ENCODE assay signal across 36 cellular contexts in genomic region chr6:28858963-28859362, GRCh38.
"Had no signal": no experiment of that assay in that cellular context is flagged by ENCODE, and none has a peak within 500 bp of the region (broad histone marks: within the 10 kb centered on the region; RNA-seq: fewer than 3 reads in every experiment).

No MANE protein-coding gene starts in this region.

- H3K4me3 ChIP-seq: adrenal gland, body of pancreas, breast epithelium, cardiac muscle cell had no signal

- DNase-seq: activated B cell treated with CpG ODN at 0.5 μM for 24 hours; activated CD4-positive, alpha-beta memory T cell treated with anti-CD3 and anti-CD28 coated beads for 36 hours; activated CD4-positive, alpha-beta T cell treated with anti-CD3 and anti-CD28 coated beads for 4 hours; activated CD4-positive, alpha-beta T cell treated with anti-CD3 and anti-CD28 coated beads, Interleukin-2, amount 10 ng/mL, durations not matched to agents 24 days and 14 days; activated CD4-positive, alpha-beta T cell treated with anti-CD3 and anti-CD28 coated beads, Interleukin-2, amount 50 U/mL, for 1 hour; activated CD4-positive, alpha-beta T cell treated with anti-CD3 and anti-CD28 coated beads, Interleukin-2, amount 50 U/mL, for 4 hours; activated CD4-positive, CD25-positive, alpha-beta regulatory T cell treated with anti-CD3 and anti-CD28 coated beads, Interleukin-2, amount 50 U/mL, for 72 hours; activated CD8-positive, alpha-beta memory T cell treated with anti-CD3 and anti-CD28 coated beads, Interleukin-2, amount 50 U/mL, for 4 hours; activated CD8-positive, alpha-beta T cell treated with anti-CD3 and anti-CD28 coated beads for 36 hours; activated effector memory CD4-positive, alpha-beta T cell treated with anti-CD3 and anti-CD28 coated beads, Interleukin-2, amount 50 U/mL, for 16 hours; activated gamma-delta T cell treated with Interleukin-2 at 50 U/mL for 16 hours; activated naive CD4-positive, alpha-beta T cell; activated naive CD4-positive, alpha-beta T cell treated with anti-CD3 and anti-CD28 coated beads for 36 hours; activated naive CD4-positive, alpha-beta T cell treated with anti-CD3 and anti-CD28 coated beads, Interleukin-2, amount 50 U/mL, for 16 hours; activated naive CD8-positive, alpha-beta T cell treated with anti-CD3 and anti-CD28 coated beads for 36 hours; activated T-cell treated with anti-CD3 and anti-CD28 coated beads for 4 hours; activated T-cell treated with anti-CD3 and anti-CD28 coated beads, Interleukin-2, amount 50 U/mL, for 1 hour; activated T-cell treated with anti-CD3 and anti-CD28 coated beads, Interleukin-2, amount 50 U/mL, for 4 hours; activated T-cell treated with anti-CD3 and anti-CD28 coated beads, Interleukin-2, amount 50 U/mL, for 72 hours; adrenal gland; amniotic stem cell; aorta; body of pancreas; brain microvascular endothelial cell; caudate nucleus; cerebellar nuclear complex; T-helper 1 cell; T-helper 2 cell; T-helper 9 cell had no signal

- H3K27me3 ChIP-seq: adrenal gland, body of pancreas, brain microvascular endothelial cell, breast epithelium, cardiac muscle cell had no signal

- H3K9me3 ChIP-seq: adrenal gland, body of pancreas had no signal

- FAIRE-seq: astrocyte, TTC549 had no signal

- H3K36me3 ChIP-seq: adrenal gland, brain microvascular endothelial cell, breast epithelium, cardiac muscle cell had no signal

- ATAC-seq: activated CD8-positive, alpha-beta T cell treated with anti-CD3 and anti-CD28 coated beads for 36 hours; activated naive CD4-positive, alpha-beta T cell treated with anti-CD3 and anti-CD28 coated beads, Interleukin-2, amount 50 U/mL, for 72 hours; activated T-cell treated with anti-CD3 and anti-CD28 coated beads, Interleukin-2, amount 50 U/mL, for 4 hours; activated T-cell treated with anti-CD3 and anti-CD28 coated beads, Interleukin-2, amount 50 U/mL, for 72 hours; activated T-helper 17 cell treated with anti-CD3 and anti-CD28 coated beads, Interleukin-2, amount 50 U/mL, for 72 hours; body of pancreas had no signal

- H3K4me1 ChIP-seq: body of pancreas, breast epithelium had no signal

- H3K27ac ChIP-seq: adrenal gland, body of pancreas, brain microvascular endothelial cell, breast epithelium, cardiac muscle cell, VCaP had no signal
